ENCODE assay signal across 1 cellular context in the genomic region with DNA sequence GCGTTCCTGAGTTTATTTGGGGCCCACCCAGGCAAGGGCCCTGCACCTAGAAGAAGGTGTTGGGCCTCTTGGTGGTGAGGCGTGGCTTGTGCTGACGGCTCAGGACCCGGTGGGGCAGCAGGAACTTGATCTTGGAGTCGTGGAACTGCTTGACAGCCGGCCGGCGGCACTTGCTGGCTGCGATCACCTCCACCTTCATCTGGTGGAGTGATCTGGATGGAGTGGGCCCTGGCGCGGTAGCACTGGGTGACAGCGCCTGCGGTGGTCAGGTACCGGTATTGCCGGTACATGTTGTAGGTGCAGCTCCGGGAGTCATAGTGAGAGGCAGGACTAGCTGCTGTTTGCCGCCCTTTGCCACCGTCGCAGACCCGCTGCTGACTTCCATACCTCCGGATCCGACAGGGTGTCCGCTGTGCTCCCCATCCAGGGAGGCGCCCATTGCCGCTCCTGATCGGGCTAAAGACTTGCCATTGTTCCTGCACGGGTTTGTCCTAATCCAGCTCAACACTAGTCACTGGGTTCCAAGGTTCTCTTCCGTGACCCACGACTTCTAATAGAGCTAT.
TF ChIP-seq lines count a peak whose summit lies in the region.

No MANE protein-coding gene starts in this region.

TF ChIP-seq in HCT116, 20 proteins besides CTCF, POLR2A, EP300 and RAD21:
- TF ChIP-seq, protein P1, sequence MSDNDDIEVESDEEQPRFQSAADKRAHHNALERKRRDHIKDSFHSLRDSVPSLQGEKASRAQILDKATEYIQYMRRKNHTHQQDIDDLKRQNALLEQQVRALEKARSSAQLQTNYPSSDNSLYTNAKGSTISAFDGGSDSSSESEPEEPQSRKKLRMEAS (IDR thresholded peaks at IDR 0.05): no peak
- TF ChIP-seq EZH2phosphoT487 (IDR thresholded peaks at IDR 0.05; ENCODE audit: borderline replicate concordance): no peak
- TF ChIP-seq TCF7L2 (IDR thresholded peaks at IDR 0.05; ENCODE audit: borderline replicate concordance, extremely low read depth, insufficient read depth, insufficient read length): no peak
- no peak for TF ChIP-seq POLR2AphosphoS5 (IDR thresholded peaks at IDR 0.05; ENCODE audit: low read depth, low read length)
- TF ChIP-seq CEBPB (IDR thresholded peaks at IDR 0.05; ENCODE audit: low read depth): no peak
- TF ChIP-seq EZH2 (IDR thresholded peaks at IDR 0.05): no peak
- TF ChIP-seq SP1 (IDR thresholded peaks at IDR 0.05; ENCODE audit: low read depth): no peak
- TF ChIP-seq, protein P2, sequence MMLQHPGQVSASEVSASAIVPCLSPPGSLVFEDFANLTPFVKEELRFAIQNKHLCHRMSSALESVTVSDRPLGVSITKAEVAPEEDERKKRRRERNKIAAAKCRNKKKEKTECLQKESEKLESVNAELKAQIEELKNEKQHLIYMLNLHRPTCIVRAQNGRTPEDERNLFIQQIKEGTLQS (IDR thresholded peaks at IDR 0.05): no peak
- no peak for TF ChIP-seq CBX3 (IDR thresholded peaks at IDR 0.05; ENCODE audit: low read depth)
- TF ChIP-seq, protein P3, sequence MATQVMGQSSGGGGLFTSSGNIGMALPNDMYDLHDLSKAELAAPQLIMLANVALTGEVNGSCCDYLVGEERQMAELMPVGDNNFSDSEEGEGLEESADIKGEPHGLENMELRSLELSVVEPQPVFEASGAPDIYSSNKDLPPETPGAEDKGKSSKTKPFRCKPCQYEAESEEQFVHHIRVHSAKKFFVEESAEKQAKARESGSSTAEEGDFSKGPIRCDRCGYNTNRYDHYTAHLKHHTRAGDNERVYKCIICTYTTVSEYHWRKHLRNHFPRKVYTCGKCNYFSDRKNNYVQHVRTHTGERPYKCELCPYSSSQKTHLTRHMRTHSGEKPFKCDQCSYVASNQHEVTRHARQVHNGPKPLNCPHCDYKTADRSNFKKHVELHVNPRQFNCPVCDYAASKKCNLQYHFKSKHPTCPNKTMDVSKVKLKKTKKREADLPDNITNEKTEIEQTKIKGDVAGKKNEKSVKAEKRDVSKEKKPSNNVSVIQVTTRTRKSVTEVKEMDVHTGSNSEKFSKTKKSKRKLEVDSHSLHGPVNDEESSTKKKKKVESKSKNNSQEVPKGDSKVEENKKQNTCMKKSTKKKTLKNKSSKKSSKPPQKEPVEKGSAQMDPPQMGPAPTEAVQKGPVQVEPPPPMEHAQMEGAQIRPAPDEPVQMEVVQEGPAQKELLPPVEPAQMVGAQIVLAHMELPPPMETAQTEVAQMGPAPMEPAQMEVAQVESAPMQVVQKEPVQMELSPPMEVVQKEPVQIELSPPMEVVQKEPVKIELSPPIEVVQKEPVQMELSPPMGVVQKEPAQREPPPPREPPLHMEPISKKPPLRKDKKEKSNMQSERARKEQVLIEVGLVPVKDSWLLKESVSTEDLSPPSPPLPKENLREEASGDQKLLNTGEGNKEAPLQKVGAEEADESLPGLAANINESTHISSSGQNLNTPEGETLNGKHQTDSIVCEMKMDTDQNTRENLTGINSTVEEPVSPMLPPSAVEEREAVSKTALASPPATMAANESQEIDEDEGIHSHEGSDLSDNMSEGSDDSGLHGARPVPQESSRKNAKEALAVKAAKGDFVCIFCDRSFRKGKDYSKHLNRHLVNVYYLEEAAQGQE (IDR thresholded peaks at IDR 0.05; ENCODE audit: low read depth): no peak
- no peak for TF ChIP-seq YY1 (IDR thresholded peaks at IDR 0.05; ENCODE audit: extremely low read depth, insufficient replicate concordance, low read depth, low read length)
- TF ChIP-seq ZBTB33 (IDR thresholded peaks at IDR 0.05; ENCODE audit: extremely low read depth, insufficient replicate concordance, low read length): no peak
- TF ChIP-seq ZNF274 (IDR thresholded peaks at IDR 0.05; ENCODE audit: low read depth, low read length): no peak
- no peak for TF ChIP-seq SRF (IDR thresholded peaks at IDR 0.05; ENCODE audit: low read depth)
- TF ChIP-seq ELF1 (IDR thresholded peaks at IDR 0.05; ENCODE audit: borderline replicate concordance, low read depth): no peak
- TF ChIP-seq EGR1 (IDR thresholded peaks at IDR 0.05; ENCODE audit: low read depth): no peak
- TF ChIP-seq JUND (IDR thresholded peaks at IDR 0.05): no peak
